Comparison of ENCODE assay signal across 12 cellular contexts in the genomic region with DNA sequence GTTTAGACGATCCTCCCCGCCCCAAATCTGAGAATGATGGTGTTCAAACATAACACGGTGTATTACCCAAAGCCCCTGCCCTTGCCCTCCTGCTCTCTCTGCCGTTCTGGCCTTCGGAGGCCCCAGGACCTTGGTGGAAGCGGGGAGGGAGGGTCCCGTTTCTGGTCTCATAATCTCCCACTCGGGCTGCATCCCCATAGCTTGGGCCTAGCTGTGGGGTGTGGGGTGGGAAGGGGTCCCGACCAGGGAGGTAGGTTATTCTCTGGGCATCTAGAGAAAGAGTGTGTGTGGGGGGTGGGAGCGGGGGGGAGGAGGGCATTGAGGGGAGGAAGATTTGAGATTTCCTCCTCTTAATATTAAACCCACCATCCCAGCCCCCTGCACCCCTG. TPM values are rescaled to one million over a fixed set of nuclear protein-coding genes. Genes with fewer than 3 reads are reported as not detected.
DNase-seq lines count a peak whose midpoint lies in the region; ATAC-seq and TF ChIP-seq lines count a peak whose summit lies in the region.
"Had no signal": no experiment of that assay in that cellular context is flagged by ENCODE, and none has a peak within 500 bp of the region (broad histone marks: within the 10 kb centered on the region; RNA-seq: fewer than 3 reads in every experiment).

No MANE protein-coding gene starts in this region.

- H3K4me3 Mint-ChIP-seq in neural crest cell, result peak overlapping the region; percentile 98

- 40 to 65% methylated on average over 5 to 7 of the region's 10 CpGs for WGBS in esophagus squamous epithelium, 2 donors
- WGBS in upper lobe of left lung, 2 donors, result 24 to 38% methylated on average over 7 to 9 of the region's 10 CpGs

- TF ChIP-seq CTCF in cardiac muscle cell (IDR thresholded peaks at IDR 0.05; ENCODE audit: low read depth, low read length) (no peak), esophagus squamous epithelium (IDR thresholded peaks at IDR 0.05) (no peak), neural crest cell (conservative IDR thresholded peaks at IDR 0.05) (no peak), upper lobe of left lung (IDR thresholded peaks at IDR 0.05) (no peak)

- ATAC-seq in left ventricle myocardium superior, result no peak
- no peak for ATAC-seq in upper lobe of left lung (ENCODE audit: low FRiP score in 2 of 2)
- no peak for ATAC-seq in GM21526 (IDR thresholded peaks at IDR 0.05; ENCODE audit: low FRiP score, unreplicated experiment)

- H3K27ac ChIP-seq in cardiac muscle cell, result peak overlapping the region; percentile 76
- peak overlapping the region; percentile 53 to 90 (median 84) for H3K27ac ChIP-seq in esophagus squamous epithelium
- H3K27ac ChIP-seq in upper lobe of left lung, result peak overlapping the region; percentile 80 to 88 (median 86)

- TF ChIP-seq EP300 in upper lobe of left lung (IDR thresholded peaks at IDR 0.05), result no peak

- H3K4me1 Mint-ChIP-seq in neural crest cell, result peaks cover 78% of the 10 kb centered on the region

- peak overlapping the region; percentile 97 for H3K27ac Mint-ChIP-seq in neural crest cell (ENCODE audit: unreplicated experiment)

- H3K4me3 ChIP-seq in cardiac muscle cell, result peak overlapping the region; percentile 75
- peak overlapping the region in 3 of 4 donors; percentile 61 to 72 (median 61) for H3K4me3 ChIP-seq in esophagus squamous epithelium
- peak overlapping the region in 3 of 4 donors; percentile 48 to 61 (median 61) for H3K4me3 ChIP-seq in upper lobe of left lung

- no peaks in the 10 kb centered on the region for H3K9me3 Mint-ChIP-seq in neural crest cell

- peaks cover 68% of the 10 kb centered on the region for H3K4me1 ChIP-seq in cardiac muscle cell (ENCODE audit: low read depth)
- H3K4me1 ChIP-seq in esophagus squamous epithelium, result peaks cover 15 to 77% (median 38%) of the 10 kb centered on the region in 3 donors
- peaks cover 18 to 29% (median 24%) of the 10 kb centered on the region in 4 donors for H3K4me1 ChIP-seq in upper lobe of left lung

- TF ChIP-seq POLR2A in esophagus squamous epithelium (IDR thresholded peaks at IDR 0.05) (no peak), upper lobe of left lung (IDR thresholded peaks at IDR 0.05) (no peak)

- intact Hi-C loops in left ventricle myocardium superior (cut with micrococcal nuclease), result loop anchor here (10.0 kb wide), 2 partner anchors 188 to 238 kb away; no protein-coding TSS in a partner anchor
- intact Hi-C loops in esophagus squamous epithelium (cut with DNase I), result no loop called here

- peaks cover 13% of the 10 kb centered on the region for H3K27me3 Mint-ChIP-seq in neural crest cell (ENCODE audit: low read depth)

- H3K9me3 ChIP-seq in cardiac muscle cell (ENCODE audit: low read depth) (no peaks in the 10 kb centered on the region), esophagus squamous epithelium (no peaks in the 10 kb centered on the region), upper lobe of left lung (no peaks in the 10 kb centered on the region)

- DNase-seq in cardiac muscle cell (ENCODE audit: low read depth in 1 of 2, low spot score in 1 of 2) (no peak), left ventricle myocardium superior (no peak), esophagus squamous epithelium (lab: John Stamatoyannopoulos, UW) (no peak), neural crest cell (ENCODE audit: low read depth, low spot score) (no peak), upper lobe of left lung (no peak), NCI-H1436 (lab: John Stamatoyannopoulos, UW) (no peak), NCI-H1048 (lab: John Stamatoyannopoulos, UW) (no peak)
- DNase-seq: GF-D8, KBM-7, NCI-H69 had no signal

- no peaks in the 10 kb centered on the region for H3K36me3 Mint-ChIP-seq in neural crest cell (ENCODE audit: low read depth)

- H3K36me3 ChIP-seq in cardiac muscle cell (no peaks in the 10 kb centered on the region), esophagus squamous epithelium (no peaks in the 10 kb centered on the region), upper lobe of left lung (no peaks in the 10 kb centered on the region)

- no peaks in the 10 kb centered on the region for H3K27me3 ChIP-seq in cardiac muscle cell
- peaks cover 0 to 54% (median 2%) of the 10 kb centered on the region in 4 donors for H3K27me3 ChIP-seq in esophagus squamous epithelium
- H3K27me3 ChIP-seq in upper lobe of left lung, result peaks cover 0 to 24% (median 15%) of the 10 kb centered on the region in 4 donors

RNA-seq across cellular contexts. Expression of a gene that starts 2.3 kb away (rescaled TPM):
- total RNA-seq in cardiac muscle cell (3.6 and 6.1 TPM in 2 replicates), left ventricle myocardium superior (7.6 TPM), esophagus squamous epithelium (1 to 10 TPM in 2 of 4 donors, under 1 TPM in 1, not detected in 1; 0.40 to 5.9 (median 1.1) TPM), neural crest cell (21.5 and 23.5 TPM in 2 replicates), upper lobe of left lung (10 to 100 TPM in 2 of 6 donors, 1 to 10 TPM in 4; 2.9 to 15.5 (median 8.4) TPM)
- polyA plus RNA-seq in cardiac muscle cell, result 2.1 and 5.8 TPM in 2 replicates
- total RNA-seq: T-helper 1 cell treated with Interleukin-12 subunit alpha and Interleukin-12 subunit beta and Interleukin-4 antibody, amounts not matched to agents 30 ng/mL and 1 ng/mL, for 36 hours had no signal

RNA-seq across cellular contexts. Expression of a gene that starts 55.5 kb away (rescaled TPM):
- total RNA-seq in cardiac muscle cell (21.3 and 23.4 TPM in 2 replicates), left ventricle myocardium superior (7.9 TPM), esophagus squamous epithelium (10 to 100 TPM in 3 of 4 donors, 1 to 10 TPM in 1; 7.5 to 17.3 (median 13.9) TPM), neural crest cell (30.4 and 34.6 TPM in 2 replicates), upper lobe of left lung (10 to 100 TPM; 11.1 to 25.1 (median 17.3) TPM)
- polyA plus RNA-seq in cardiac muscle cell, result 26.8 and 33.8 TPM in 2 replicates
